Comparison of ENCODE assay signal across 21 cellular contexts in the genomic region with DNA sequence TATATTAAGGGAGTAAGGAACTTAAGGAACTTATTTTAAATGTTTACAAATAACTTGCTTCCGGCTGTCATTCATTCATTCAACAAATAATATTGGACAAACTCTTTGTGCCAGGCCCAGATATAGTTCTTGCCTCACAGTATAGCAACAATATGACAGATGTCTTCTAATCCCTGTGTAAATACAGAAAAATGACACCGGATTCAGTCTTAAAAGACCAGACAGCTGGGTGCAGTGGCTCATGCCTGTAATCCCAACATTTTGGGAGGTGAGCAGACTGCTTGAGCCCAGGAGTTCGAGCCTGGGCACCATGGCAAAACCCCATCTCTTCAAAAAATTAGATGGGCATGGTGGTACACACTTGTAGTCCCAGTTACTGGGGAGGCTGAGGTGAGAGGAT. TPM values are rescaled to one million over a fixed set of nuclear protein-coding genes. Genes with fewer than 3 reads are reported as not detected.
A peak's percentile ranks its signal among the peaks of the same experiment; 100 is the strongest.
DNase-seq lines count a peak whose midpoint lies in the region; TF ChIP-seq lines count a peak whose summit lies in the region.
"Had no signal": no experiment of that assay in that cellular context is flagged by ENCODE, and none has a peak within 500 bp of the region (broad histone marks: within the 10 kb centered on the region; RNA-seq: fewer than 3 reads in every experiment).

No MANE protein-coding gene starts in this region.

- no peak for TF ChIP-seq CTCF in coronary artery (IDR thresholded peaks at IDR 0.05)

- H3K4me3 ChIP-seq in coronary artery = no peak overlapping the region
- H3K4me3 ChIP-seq: body of pancreas, GM12878, K562, upper lobe of right lung had no signal

- no peak overlapping the region for H3K27ac ChIP-seq in coronary artery
- H3K27ac ChIP-seq: body of pancreas, upper lobe of right lung had no signal

- DNase-seq in DMS 273 (lab: John Stamatoyannopoulos, UW; ENCODE audit: unreplicated experiment) (peak; percentile 87), LHCN-M2 (ENCODE audit: low read depth) (peak; percentile 42), NCI-H2196 (lab: John Stamatoyannopoulos, UW; ENCODE audit: unreplicated experiment) (peak; percentile 7), NCI-H82 treated with DMSO at 0.1 percent for 48 hours (lab: John Stamatoyannopoulos, UW; ENCODE audit: unreplicated experiment) (peak; percentile 44), coronary artery (ENCODE audit: low spot score) (no peak)
- DNase-seq in activated CD4-positive, CD25-positive, alpha-beta regulatory T cell treated with anti-CD3 and anti-CD28 coated beads, Interleukin-2, amount 50 U/mL, for 72 hours = no peak
- DNase-seq in activated T-cell treated with anti-CD3 and anti-CD28 coated beads, Interleukin-2, amount 50 U/mL, for 48 hours = no peak
- DNase-seq: activated CD4-positive, alpha-beta T cell treated with anti-CD3 and anti-CD28 coated beads for 4 hours; activated CD8-positive, alpha-beta T cell treated with anti-CD3 and anti-CD28 coated beads, Interleukin-2, amount 10 ng/mL, durations not matched to agents 7 days and 5 days; activated naive CD4-positive, alpha-beta T cell treated with anti-CD3 and anti-CD28 coated beads, Interleukin-2, amount 50 U/mL, for 16 hours; body of pancreas; C1 segment of cervical spinal cord; dermis blood vessel endothelial cell; endodermal cell; glutamatergic neuron; NCI-H345; nephron progenitor cell; stimulated activated naive CD8-positive, alpha-beta T cell treated with anti-CD3 and anti-CD28 coated beads, Interleukin-15, Interleukin-2, amounts not matched to agents 100 U/mL and 50 U/mL, for 24 hours; upper lobe of right lung had no signal

RNA-seq across cellular contexts. Expression of a gene that starts 23.7 kb away (rescaled TPM):
- 42.5 and 47.9 TPM in 2 replicates for total RNA-seq in LHCN-M2 (2014; rRNA removed)
- 36.3 TPM for polyA plus RNA-seq in LHCN-M2 (2012)

RNA-seq across cellular contexts. Expression of a gene that starts 48.4 kb away (rescaled TPM):
- total RNA-seq in LHCN-M2 (2014; rRNA removed) = 39.2 and 40.8 TPM in 2 replicates
- polyA plus RNA-seq in LHCN-M2 (2012) = 35.6 TPM

RNA-seq across cellular contexts. Expression of a gene that starts 49.3 kb away (rescaled TPM):
- 122 and 124 TPM in 2 replicates for total RNA-seq in LHCN-M2 (2014; rRNA removed)
- polyA plus RNA-seq in LHCN-M2 (2012) = 168 TPM

Comparison
In these comparisons a context has a peak if more than half of its experiments do, and no peak if none do; other contexts are left out.
1. DNase-seq: peak in DMS 273 (single experiment), LHCN-M2 (single experiment), NCI-H2196 (single experiment) and NCI-H82 treated with DMSO at 0.1 percent for 48 hours (single experiment); none in coronary artery (single experiment), activated CD4-positive, CD25-positive, alpha-beta regulatory T cell treated with anti-CD3 and anti-CD28 coated beads, Interleukin-2, amount 50 U/mL, for 72 hours (single experiment) and activated T-cell treated with anti-CD3 and anti-CD28 coated beads, Interleukin-2, amount 50 U/mL, for 48 hours (0 of 2).